14 cellular contexts compared by ENCODE assay signal in the genomic region with DNA sequence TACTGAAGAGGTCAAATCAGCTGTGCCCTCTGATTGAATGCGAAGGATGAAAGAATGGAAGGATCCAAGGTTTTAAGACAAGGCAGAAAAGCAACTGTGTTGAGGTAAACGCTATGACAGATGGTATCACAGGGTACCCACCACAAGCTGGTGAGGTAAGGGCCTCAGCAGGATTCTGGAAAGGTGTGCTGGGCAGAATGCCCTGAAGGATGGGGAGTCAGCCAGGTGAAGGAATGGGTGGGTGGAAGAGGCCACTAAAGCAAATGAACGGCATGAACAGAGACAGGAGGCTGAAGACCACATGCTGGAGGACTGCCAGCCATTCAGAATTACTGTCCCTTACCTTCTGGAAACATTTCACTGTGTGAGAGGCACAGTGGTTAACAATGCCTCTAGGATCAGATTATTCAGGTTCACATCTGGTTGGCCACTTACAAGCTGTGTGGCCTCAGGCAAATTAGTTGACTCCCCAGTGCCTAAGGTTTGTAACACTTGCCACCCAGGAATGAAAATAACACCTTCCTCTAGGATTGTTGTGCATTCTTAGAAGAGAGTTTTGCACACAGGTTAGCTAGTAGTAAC. TPM values are rescaled to one million over a fixed set of nuclear protein-coding genes. Genes with fewer than 3 reads are reported as not detected.
A peak's percentile ranks its signal among the peaks of the same experiment; 100 is the strongest.
DNase-seq lines count a peak whose midpoint lies in the region; ATAC-seq and TF ChIP-seq lines count a peak whose summit lies in the region.
"Had no signal": no experiment of that assay in that cellular context is flagged by ENCODE, and none has a peak within 500 bp of the region (broad histone marks: within the 10 kb centered on the region; RNA-seq: fewer than 3 reads in every experiment).

No MANE protein-coding gene starts in this region.

- H3K36me3 ChIP-seq in esophagus muscularis mucosa, result no peaks in the 10 kb centered on the region

- peak; percentile 17 for ATAC-seq in activated CD4-positive, alpha-beta T cell treated with anti-CD3 and anti-CD28 coated beads for 36 hours
- ATAC-seq in natural killer cell (peak in 2 of 3 donors; percentile 9 to 19), HG03520 (IDR thresholded peaks at IDR 0.05; ENCODE audit: unreplicated experiment) (no peak), HG03139 (IDR thresholded peaks at IDR 0.05; ENCODE audit: unreplicated experiment) (no peak)

- TF ChIP-seq EP300 in esophagus muscularis mucosa (IDR thresholded peaks at IDR 0.05), result no peak

- TF ChIP-seq CTCF in natural killer cell (IDR thresholded peaks at IDR 0.05) (no peak), esophagus muscularis mucosa (IDR thresholded peaks at IDR 0.05) (no peak)

- H3K9me3 ChIP-seq in esophagus muscularis mucosa, result no peaks in the 10 kb centered on the region

- peaks cover 75% of the 10 kb centered on the region for H3K4me1 Mint-ChIP-seq in activated CD4-positive, alpha-beta T cell treated with anti-CD3 and anti-CD28 coated beads for 36 hours
- H3K4me1 Mint-ChIP-seq in IgD-negative memory B cell (peaks cover 15 to 22% (median 16%) of the 10 kb centered on the region in 3 donors), natural killer cell (peaks cover 63 to 67% of the 10 kb centered on the region in 2 donors)

- H3K27ac Mint-ChIP-seq in activated CD4-positive, alpha-beta T cell treated with anti-CD3 and anti-CD28 coated beads for 36 hours, result peak overlapping the region; percentile 68
- peak overlapping the region in 2 of 3 donors; percentile 22 to 68 for H3K27ac Mint-ChIP-seq in IgD-negative memory B cell
- no peak overlapping the region for H3K27ac Mint-ChIP-seq in natural killer cell

- H3K36me3 Mint-ChIP-seq in activated CD4-positive, alpha-beta T cell treated with anti-CD3 and anti-CD28 coated beads for 36 hours (ENCODE audit: low read depth), result peaks cover 9% of the 10 kb centered on the region
- H3K36me3 Mint-ChIP-seq in IgD-negative memory B cell, result no peaks in the 10 kb centered on the region
- no peaks in the 10 kb centered on the region for H3K36me3 Mint-ChIP-seq in natural killer cell

- no peak for TF ChIP-seq POLR2A in esophagus muscularis mucosa (IDR thresholded peaks at IDR 0.05; ENCODE audit: low read depth)

- H3K4me3 Mint-ChIP-seq in activated CD4-positive, alpha-beta T cell treated with anti-CD3 and anti-CD28 coated beads for 36 hours, result no peak overlapping the region
- H3K4me3 Mint-ChIP-seq in IgD-negative memory B cell, result peak overlapping the region in 2 of 4 donors; percentile 78 to 80
- peak overlapping the region; percentile 71 for H3K4me3 Mint-ChIP-seq in natural killer cell

- H3K4me3 ChIP-seq in esophagus muscularis mucosa, result no peak overlapping the region
- H3K4me3 ChIP-seq: PC-9, skin epidermis had no signal

- WGBS in adipose tissue, 3 donors, result 54 to 66% (median 56%) methylated on average over 3 of the region's 3 CpGs
- 72% methylated on average over 3 of the region's 3 CpGs for WGBS in esophagus muscularis mucosa

- intact Hi-C loops in activated CD4-positive, alpha-beta T cell treated with anti-CD3 and anti-CD28 coated beads for 36 hours (cut with DNase I, micrococcal nuclease), result no loop called here
- intact Hi-C loops in natural killer cell (cut with micrococcal nuclease), result loop anchor here (1.0 to 2.0 kb wide), 2 partner anchors 10 to 15 kb away; no protein-coding TSS in a partner anchor
- intact Hi-C loops in esophagus muscularis mucosa (cut with DNase I), result no loop called here

- H3K9me3 Mint-ChIP-seq in activated CD4-positive, alpha-beta T cell treated with anti-CD3 and anti-CD28 coated beads for 36 hours (ENCODE audit: low read depth), result no peaks in the 10 kb centered on the region
- H3K9me3 Mint-ChIP-seq in IgD-negative memory B cell (no peaks in the 10 kb centered on the region), natural killer cell (no peaks in the 10 kb centered on the region)

- peaks cover 0 to 12% (median 0%) of the 10 kb centered on the region in 4 donors for H3K4me1 ChIP-seq in esophagus muscularis mucosa

- H3K27ac ChIP-seq in adipose tissue (ENCODE audit: low read depth, low read length) (peak overlapping the region; percentile 20), esophagus muscularis mucosa (replicated peaks in 1 of 4) (no peak overlapping the region)
- H3K27ac ChIP-seq: PC-9 had no signal

- POLR2A ChIA-PET in activated CD4-positive, alpha-beta T cell treated with anti-CD3 and anti-CD28 coated beads for 36 hours (lab: Charles Lee), result interaction anchor here (1.1 kb wide), 1 partner anchor 15 kb away, joined by 4 read pairs; no protein-coding TSS in a partner anchor

- H3K27me3 ChIP-seq in esophagus muscularis mucosa, result no peaks in the 10 kb centered on the region

- peak; percentile 24 for DNase-seq in activated CD4-positive, alpha-beta T cell treated with anti-CD3 and anti-CD28 coated beads for 36 hours
- no peak for DNase-seq in activated CD4-positive, alpha-beta T cell treated with anti-CD3 and anti-CD28 coated beads for 1 hour
- DNase-seq in natural killer cell, result no peak
- no peak for DNase-seq in esophagus muscularis mucosa (ENCODE audit: extremely low spot score)
- DNase-seq: ACHN, hypothalamus, NCI-H1092 treated with DMSO at 0.1 percent for 48 hours, NCI-H345, PC-9 had no signal

- CTCF ChIA-PET in activated CD4-positive, alpha-beta T cell treated with anti-CD3 and anti-CD28 coated beads for 36 hours (lab: Charles Lee), result interaction anchor here (1.1 to 3.8 kb wide), 6 partner anchors 9 to 57 kb away, joined by 3 to 14 read pairs (median 6); no protein-coding TSS in a partner anchor

- H3K27me3 Mint-ChIP-seq in activated CD4-positive, alpha-beta T cell treated with anti-CD3 and anti-CD28 coated beads for 36 hours, result no peaks in the 10 kb centered on the region
- H3K27me3 Mint-ChIP-seq in IgD-negative memory B cell, result peaks cover 4% of the 10 kb centered on the region
- H3K27me3 Mint-ChIP-seq in natural killer cell (ENCODE audit: low read depth in 2 of 2), result no peaks in the 10 kb centered on the region

RNA-seq across cellular contexts. Expression of a gene that starts 23.5 kb away (rescaled TPM):
- total RNA-seq in activated CD4-positive, alpha-beta T cell treated with anti-CD3 and anti-CD28 coated beads for 36 hours, result 10 to 100 TPM; 10.5 to 12.2 TPM
- polyA plus RNA-seq in IgD-negative memory B cell, result 0.50 TPM
- polyA plus RNA-seq in adipose tissue, result 1 to 10 TPM in 1 of 3 donors, under 1 TPM in 2; 0.60 to 1.0 (median 0.88) TPM
- total RNA-seq in natural killer cell, result 10 to 100 TPM; 48.3 to 50.7 (median 48.5) TPM
- 1 to 10 TPM; 2.5 to 3.6 (median 2.8) TPM for total RNA-seq in esophagus muscularis mucosa

Comparison
In these comparisons a context has a peak if more than half of its experiments do, and no peak if none do; other contexts are left out.
1. ATAC-seq: peak in activated CD4-positive, alpha-beta T cell treated with anti-CD3 and anti-CD28 coated beads for 36 hours (single experiment) and natural killer cell (2 of 3); none in HG03520 (single experiment) and HG03139 (single experiment).
2. H3K27ac Mint-ChIP-seq: peak in activated CD4-positive, alpha-beta T cell treated with anti-CD3 and anti-CD28 coated beads for 36 hours (single experiment) and IgD-negative memory B cell (2 of 3); none in natural killer cell (0 of 2).